ENCODE assay signal across 13 cellular contexts in the genomic region with DNA sequence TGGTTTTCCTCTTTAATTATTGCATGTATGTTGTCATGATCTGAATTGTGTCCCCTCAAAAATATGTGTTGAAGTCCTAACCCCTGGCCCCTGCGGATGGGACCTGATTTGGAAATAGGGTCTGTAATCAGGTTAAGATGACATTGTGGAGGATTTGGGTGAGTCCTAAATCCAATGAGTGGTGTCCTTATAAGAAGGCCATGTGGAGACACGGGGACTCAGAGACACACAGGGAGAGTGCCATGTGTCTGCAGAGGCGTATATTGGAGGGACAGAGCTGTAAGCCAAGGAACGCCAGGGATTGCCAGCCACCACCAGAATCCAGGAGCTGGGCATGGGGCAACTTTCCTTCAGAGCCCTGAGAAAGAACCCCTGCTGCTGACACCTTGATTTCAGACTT.
A peak's percentile ranks its signal among the peaks of the same experiment; 100 is the strongest.
DNase-seq lines count a peak whose midpoint lies in the region; TF ChIP-seq lines count a peak whose summit lies in the region.
"Had no signal": no experiment of that assay in that cellular context is flagged by ENCODE, and none has a peak within 500 bp of the region (broad histone marks: within the 10 kb centered on the region; RNA-seq: fewer than 3 reads in every experiment).

No MANE protein-coding gene starts in this region.

- no peak for TF ChIP-seq POLR2A in sigmoid colon (IDR thresholded peaks at IDR 0.05)

- H3K79me1 ChIP-seq in neuronal stem cell (ENCODE audit: low read depth, low read length), result no peaks in the 10 kb centered on the region

- no CpG with 5 or more reads among the region's 4 CpGs for WGBS in neuronal stem cell (ENCODE audit: extremely low coverage in 2 of 2, insufficient read length in 2 of 2, insufficient replicate concordance in 1 of 2), 2 donors
- 78 to 94% methylated on average over 4 of the region's 4 CpGs for WGBS in sigmoid colon, 2 donors

- H2BK15ac ChIP-seq in neuronal stem cell (ENCODE audit: low read length), result no peak overlapping the region

- no peaks in the 10 kb centered on the region for H3K9me2 ChIP-seq in OCI-LY1 (ENCODE audit: low read depth, low read length)

- DNase-seq in neuronal stem cell (ENCODE audit: low spot score), result no peak
- no peak for DNase-seq in sigmoid colon
- no peak for DNase-seq in T1000 (lab: John Stamatoyannopoulos, UW)
- DNase-seq: Calu3; CD4-positive, alpha-beta memory T cell; COR-L47; DND-41; GM23248; H7; HCEC 1CT had no signal

- H2BK12ac ChIP-seq in neuronal stem cell (ENCODE audit: low read length), result peak overlapping the region; percentile 59

- no peaks in the 10 kb centered on the region for H3F3A ChIP-seq in OCI-LY1 (ENCODE audit: insufficient read depth, low read length)

- no peak overlapping the region for H3K4me3 ChIP-seq in BLaER1
- H3K4me3 ChIP-seq in BLaER1 treated with 17β-estradiol and CSF1 and Interleukin-3, amounts not matched to agents 10 nM and 100 nM, result no peak overlapping the region
- no peak overlapping the region for H3K4me3 ChIP-seq in OCI-LY1 (ENCODE audit: low read depth, low read length, poor library complexity, severe bottlenecking)
- H3K4me3 ChIP-seq in neuronal stem cell (ENCODE audit: low read length in 2 of 2), result no peak overlapping the region
- no peak overlapping the region for H3K4me3 ChIP-seq in sigmoid colon
- H3K4me3 ChIP-seq: GM23248 had no signal

- no peaks in the 10 kb centered on the region for H4K20me1 ChIP-seq in BLaER1
- no peaks in the 10 kb centered on the region for H4K20me1 ChIP-seq in BLaER1 treated with 17β-estradiol and CSF1 and Interleukin-3, amounts not matched to agents 10 nM and 100 nM
- no peaks in the 10 kb centered on the region for H4K20me1 ChIP-seq in OCI-LY1 (ENCODE audit: insufficient read depth, low read length)

- intact Hi-C loops in sigmoid colon (cut with DNase I), result no loop called here

- H3K23ac ChIP-seq in neuronal stem cell (ENCODE audit: low read depth, low read length, poor library complexity), result no peak overlapping the region

- H3K4me1 ChIP-seq in BLaER1 (peaks cover 73% of the 10 kb centered on the region), OCI-LY1 (ENCODE audit: insufficient read depth, low read length, severe bottlenecking) (peaks cover 78% of the 10 kb centered on the region), neuronal stem cell (ENCODE audit: control insufficient read depth in 2 of 2, insufficient read depth in 1 of 2, low read depth in 1 of 2, low read length in 2 of 2) (peaks cover 1 to 2% of the 10 kb centered on the region in 2 donors), sigmoid colon (no peaks in the 10 kb centered on the region)
- H3K4me1 ChIP-seq in BLaER1 treated with 17β-estradiol and CSF1 and Interleukin-3, amounts not matched to agents 10 nM and 100 nM, result peaks cover 0 to 67% (median 44%) of the 10 kb centered on the region in 10 experiments; a peak in 17 of 20 replicates

- H2AK5ac ChIP-seq in neuronal stem cell (ENCODE audit: low read depth, low read length), result no peak overlapping the region

- H3K9ac ChIP-seq in BLaER1, result no peak overlapping the region
- H3K9ac ChIP-seq in BLaER1 treated with 17β-estradiol and CSF1 and Interleukin-3, amounts not matched to agents 10 nM and 100 nM, result no peak overlapping the region
- no peak overlapping the region for H3K9ac ChIP-seq in OCI-LY1 (ENCODE audit: low read length)
- no peak overlapping the region for H3K9ac ChIP-seq in neuronal stem cell (ENCODE audit: low read depth, low read length, poor library complexity)
- H3K9ac ChIP-seq: GM23248 had no signal

- H2BK5ac ChIP-seq in neuronal stem cell (ENCODE audit: low read length), result no peak overlapping the region

- H3K4me2 ChIP-seq in BLaER1 (peak overlapping the region; percentile 65), OCI-LY1 (ENCODE audit: low read length) (no peak overlapping the region), neuronal stem cell (ENCODE audit: insufficient read depth, low read length, poor library complexity, severe bottlenecking) (no peak overlapping the region)
- H3K4me2 ChIP-seq in BLaER1 treated with 17β-estradiol and CSF1 and Interleukin-3, amounts not matched to agents 10 nM and 100 nM, result peak overlapping the region in 9 of 11 experiments; percentile 13 to 70 (median 62); a peak in 18 of 22 replicates

- peaks cover 18% of the 10 kb centered on the region for H3K79me2 ChIP-seq in OCI-LY1 (ENCODE audit: insufficient read depth, low read length)

- H4K8ac ChIP-seq in neuronal stem cell (ENCODE audit: low read depth, low read length), result no peak overlapping the region

- no peak overlapping the region for H4K91ac ChIP-seq in neuronal stem cell (ENCODE audit: low read depth, low read length, poor library complexity)

- H3K27me3 ChIP-seq in BLaER1 (no peaks in the 10 kb centered on the region), OCI-LY1 (ENCODE audit: insufficient read depth, low read length) (no peaks in the 10 kb centered on the region), neuronal stem cell (ENCODE audit: control insufficient read depth in 3 of 3, insufficient read depth in 3 of 3, low read depth in 1 of 3, low read length in 3 of 3) (no peaks in the 10 kb centered on the region), sigmoid colon (no peaks in the 10 kb centered on the region)
- no peaks in the 10 kb centered on the region for H3K27me3 ChIP-seq in BLaER1 treated with 17β-estradiol and CSF1 and Interleukin-3, amounts not matched to agents 10 nM and 100 nM

- H3K18ac ChIP-seq in neuronal stem cell (ENCODE audit: low read length), result no peak overlapping the region

- no peak overlapping the region for H3K4ac ChIP-seq in neuronal stem cell (ENCODE audit: low read length)

- H2AFZ ChIP-seq in OCI-LY1 (ENCODE audit: low read length) (no peak overlapping the region), neuronal stem cell (ENCODE audit: low read length) (no peak overlapping the region)
- H2AFZ ChIP-seq: GM23248 had no signal

- no peak overlapping the region for H3K14ac ChIP-seq in neuronal stem cell (ENCODE audit: low read length)

- TF ChIP-seq EP300 in sigmoid colon (IDR thresholded peaks at IDR 0.05), result no peak

- no peak overlapping the region for H2BK120ac ChIP-seq in neuronal stem cell (ENCODE audit: low read depth, low read length)

- TF ChIP-seq CTCF in OCI-LY1 (IDR thresholded peaks at IDR 0.05; ENCODE audit: low read length) (no peak), sigmoid colon (IDR thresholded peaks at IDR 0.05) (no peak)

- no peaks in the 10 kb centered on the region; the same call in 1 of the 2 replicates for H3K36me3 ChIP-seq in BLaER1
- peaks cover 0 to 6% (median 0%) of the 10 kb centered on the region in 11 experiments; a peak in 1 of 22 replicates for H3K36me3 ChIP-seq in BLaER1 treated with 17β-estradiol and CSF1 and Interleukin-3, amounts not matched to agents 10 nM and 100 nM
- H3K36me3 ChIP-seq in OCI-LY1 (ENCODE audit: insufficient read depth, low read length), result peaks cover 62% of the 10 kb centered on the region
- H3K36me3 ChIP-seq in neuronal stem cell (replicated peaks in 1 of 2; ENCODE audit: control insufficient read depth in 2 of 2, insufficient read depth in 2 of 2, low read length in 2 of 2), result no peaks in the 10 kb centered on the region
- H3K36me3 ChIP-seq in sigmoid colon, result no peaks in the 10 kb centered on the region

- peaks cover 24% of the 10 kb centered on the region for H3K9me3 ChIP-seq in BLaER1
- H3K9me3 ChIP-seq in BLaER1 treated with 17β-estradiol and CSF1 and Interleukin-3, amounts not matched to agents 10 nM and 100 nM (replicated peaks in 1 of 11), result peaks cover 0 to 21% (median 8%) of the 10 kb centered on the region in 11 experiments; a peak in 13 of 22 replicates
- no peaks in the 10 kb centered on the region for H3K9me3 ChIP-seq in OCI-LY1 (ENCODE audit: low read length)
- H3K9me3 ChIP-seq in neuronal stem cell (replicated peaks in 1 of 2; ENCODE audit: control insufficient read depth in 2 of 2, insufficient read depth in 1 of 2, low read depth in 1 of 2, low read length in 2 of 2), result no peaks in the 10 kb centered on the region
- no peaks in the 10 kb centered on the region for H3K9me3 ChIP-seq in sigmoid colon

- H3K27ac ChIP-seq in BLaER1 (no peak overlapping the region; the same call in 1 of the 2 replicates), OCI-LY1 (ENCODE audit: low read depth, low read length, poor library complexity, severe bottlenecking) (peak overlapping the region; percentile 35), neuronal stem cell (replicated peaks; ENCODE audit: low read length) (no peak overlapping the region), sigmoid colon (no peak overlapping the region)
- H3K27ac ChIP-seq in BLaER1 treated with 17β-estradiol and CSF1 and Interleukin-3, amounts not matched to agents 10 nM and 100 nM, result no peak overlapping the region; a peak in 1 of 22 replicates
- H3K27ac ChIP-seq: GM23248 had no signal

Comparison
In these comparisons a context has a peak if more than half of its experiments do, and no peak if none do; other contexts are left out.
1. H3K4me2 ChIP-seq: peak in BLaER1 (single experiment) and BLaER1 treated with 17β-estradiol and CSF1 and Interleukin-3, amounts not matched to agents 10 nM and 100 nM (9 of 11); none in OCI-LY1 (single experiment) and neuronal stem cell (single experiment).